ENCODE assay signal across 8 cellular contexts in genomic region chr1:26321315-26322041, GRCh38.
A peak's percentile ranks its signal among the peaks of the same experiment; 100 is the strongest.
DNase-seq lines count a peak whose midpoint lies in the region; ATAC-seq lines count a peak whose summit lies in the region.

No MANE protein-coding gene starts in this region.

- H3K9me3 Mint-ChIP-seq in central memory CD8-positive, alpha-beta T cell: no peaks in the 10 kb centered on the region

- peak overlapping the region; percentile 85 for H3K27ac Mint-ChIP-seq in central memory CD8-positive, alpha-beta T cell (ENCODE audit: low read depth)

- peak overlapping the region; percentile 99 for H3K4me3 Mint-ChIP-seq in central memory CD8-positive, alpha-beta T cell

- DNase-seq in EH (ENCODE audit: low read depth) (peak; percentile 85), NCI-H510A (lab: John Stamatoyannopoulos, UW) (peak; percentile 38), left kidney (ENCODE audit: low read depth, low spot score) (peak; percentile 92)
- peak; percentile 93 for DNase-seq in activated CD4-positive, alpha-beta T cell treated with anti-CD3 and anti-CD28 coated beads for 1 hour
- peak; percentile 93 to 99 for DNase-seq in central memory CD8-positive, alpha-beta T cell (ENCODE audit: low spot score in 2 of 2)
- peak; percentile 98 for DNase-seq in stimulated activated CD4-positive, alpha-beta T cell treated with anti-CD3 and anti-CD28 coated beads, Interleukin-2, amount 100 ng/mL, for 24 hours

- H3K27me3 Mint-ChIP-seq in central memory CD8-positive, alpha-beta T cell: no peaks in the 10 kb centered on the region

- H3K36me3 Mint-ChIP-seq in central memory CD8-positive, alpha-beta T cell (ENCODE audit: insufficient read depth): peaks cover 33% of the 10 kb centered on the region

- H3K4me1 Mint-ChIP-seq in central memory CD8-positive, alpha-beta T cell: peaks cover 50% of the 10 kb centered on the region

- ATAC-seq in HG02870 (IDR thresholded peaks at IDR 0.05; ENCODE audit: unreplicated experiment) (peak; percentile 44), GM21737 (IDR thresholded peaks at IDR 0.05; ENCODE audit: unreplicated experiment) (no peak)
- ATAC-seq in central memory CD8-positive, alpha-beta T cell (replicated peaks; ENCODE audit: extremely low read depth, poor library complexity, severe bottlenecking): peak; percentile 83

Comparison
In these comparisons a context has a peak if more than half of its experiments do, and no peak if none do; other contexts are left out.
1. DNase-seq: peak in every context shown above with its lines; median percentile 98 in stimulated activated CD4-positive, alpha-beta T cell treated with anti-CD3 and anti-CD28 coated beads, Interleukin-2, amount 100 ng/mL, for 24 hours; 96 in central memory CD8-positive, alpha-beta T cell; 93 in activated CD4-positive, alpha-beta T cell treated with anti-CD3 and anti-CD28 coated beads for 1 hour; 92 in left kidney; 85 in EH; 38 in NCI-H510A.